1 cellular context compared by ENCODE assay signal in the genomic region with DNA sequence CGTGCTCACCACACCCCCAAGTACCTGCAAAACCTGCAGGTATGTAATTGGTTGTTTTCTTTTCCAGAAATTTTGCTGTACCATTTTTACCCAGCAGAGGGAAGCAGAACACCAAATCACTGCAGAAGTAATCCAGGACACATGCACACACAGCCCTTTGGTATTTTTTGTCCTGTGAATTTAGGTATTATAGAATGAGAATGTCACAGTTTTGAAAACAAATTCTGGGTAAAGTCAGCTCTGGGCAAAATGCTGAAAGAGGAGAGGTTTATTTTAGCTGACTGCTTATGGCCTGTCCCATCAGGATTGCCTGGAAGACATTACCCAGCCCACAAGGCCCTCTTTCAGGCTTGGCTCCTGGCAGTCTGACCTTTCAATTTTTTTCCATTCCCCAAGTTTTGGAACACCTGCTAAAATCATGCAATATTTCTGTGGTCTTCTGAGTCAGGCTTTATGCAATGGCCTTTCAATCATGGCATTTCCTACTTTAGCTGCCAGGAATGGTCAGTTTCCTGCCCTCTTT.
TF ChIP-seq lines count a peak whose summit lies in the region.

No MANE protein-coding gene starts in this region.

TF ChIP-seq in A549, 52 proteins besides CTCF, POLR2A, EP300 and RAD21 (continued from another document):
- TF ChIP-seq, protein P1, sequence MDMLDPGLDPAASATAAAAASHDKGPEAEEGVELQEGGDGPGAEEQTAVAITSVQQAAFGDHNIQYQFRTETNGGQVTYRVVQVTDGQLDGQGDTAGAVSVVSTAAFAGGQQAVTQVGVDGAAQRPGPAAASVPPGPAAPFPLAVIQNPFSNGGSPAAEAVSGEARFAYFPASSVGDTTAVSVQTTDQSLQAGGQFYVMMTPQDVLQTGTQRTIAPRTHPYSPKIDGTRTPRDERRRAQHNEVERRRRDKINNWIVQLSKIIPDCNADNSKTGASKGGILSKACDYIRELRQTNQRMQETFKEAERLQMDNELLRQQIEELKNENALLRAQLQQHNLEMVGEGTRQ (IDR thresholded peaks at IDR 0.05), result no peak
- no peak for TF ChIP-seq NR3C1 (IDR thresholded peaks at IDR 0.05)
